9 cellular contexts compared by ENCODE assay signal in the genomic region with DNA sequence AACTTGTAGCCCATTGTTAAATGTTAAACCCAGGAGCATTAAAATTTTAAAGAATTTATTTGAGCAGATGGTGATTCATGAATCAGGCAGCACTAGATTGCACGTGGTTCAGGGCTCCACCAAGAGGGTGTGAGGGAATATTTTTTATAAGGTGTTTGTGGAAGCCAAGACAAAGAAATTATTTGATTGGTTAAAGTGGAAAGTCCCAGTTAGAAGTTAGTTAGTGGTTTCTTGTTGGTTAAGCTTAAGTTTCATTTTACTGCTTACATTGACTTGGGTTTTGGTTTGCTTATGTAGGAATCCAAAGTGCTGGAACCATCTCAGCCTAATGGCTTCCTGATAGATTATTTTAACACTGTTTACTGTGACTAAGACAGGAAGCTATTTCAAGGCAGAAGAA.
DNase-seq lines count a peak whose midpoint lies in the region; TF ChIP-seq lines count a peak whose summit lies in the region.
"Had no signal": no experiment of that assay in that cellular context is flagged by ENCODE, and none has a peak within 500 bp of the region (broad histone marks: within the 10 kb centered on the region; RNA-seq: fewer than 3 reads in every experiment).

No MANE protein-coding gene starts in this region.

- no peaks in the 10 kb centered on the region for H3K27me3 ChIP-seq in uterus

- peaks cover 0 to 14% of the 10 kb centered on the region in 2 donors for H3K4me1 ChIP-seq in uterus

- TF ChIP-seq CTCF in astrocyte of the spinal cord (IDR thresholded peaks at IDR 0.05; ENCODE audit: low read depth, low read length) = no peak
- no peak for TF ChIP-seq CTCF in uterus (IDR thresholded peaks at IDR 0.05)

- H3K27ac ChIP-seq in uterus = peak overlapping the region; percentile 74 to 78

- H3K36me3 ChIP-seq in uterus = no peaks in the 10 kb centered on the region

- H3K4me3 ChIP-seq in astrocyte of the spinal cord (ENCODE audit: low read depth, low read length) (no peak overlapping the region), uterus (no peak overlapping the region)

- no peak for TF ChIP-seq POLR2A in uterus (IDR thresholded peaks at IDR 0.05)

- peaks cover 0 to 7% of the 10 kb centered on the region in 2 donors for H3K9me3 ChIP-seq in uterus

- intact Hi-C loops in uterus (cut with DNase I; ENCODE audit: low total_unique reads) = no loop called here

- DNase-seq in HCEC 1CT (peak; percentile 68), astrocyte of the spinal cord (ENCODE audit: low read depth, low spot score) (peak; percentile 76), iris pigment epithelial cell (ENCODE audit: low read depth) (peak; percentile 73), uterus (no peak), Ammon's horn (ENCODE audit: low spot score) (no peak), NCI-H1105 (lab: John Stamatoyannopoulos, UW) (no peak), DMS53 treated with DMSO at 0.1 percent for 48 hours (lab: John Stamatoyannopoulos, UW; ENCODE audit: unreplicated experiment) (no peak)
- DNase-seq: activated CD4-positive, alpha-beta memory T cell treated with anti-CD3 and anti-CD28 coated beads for 36 hours; DMS79 had no signal

- in situ Hi-C loops in astrocyte of the spinal cord (cut with HindIII; ENCODE audit: low sequenced_read_pairs) = no loop called here

Comparison
In these comparisons a context has a peak if more than half of its experiments do, and no peak if none do; other contexts are left out.
1. DNase-seq: peak in HCEC 1CT (single experiment), astrocyte of the spinal cord (single experiment) and iris pigment epithelial cell (single experiment); none in uterus (0 of 2), Ammon's horn (single experiment), NCI-H1105 (single experiment) and DMS53 treated with DMSO at 0.1 percent for 48 hours (single experiment).